ENCODE assay signal across 1 cellular context in genomic region chr6:150866147-150867073, GRCh38.
TF ChIP-seq lines count a peak whose summit lies in the region.

No MANE protein-coding gene starts in this region.

TF ChIP-seq in HEK293, 187 proteins besides CTCF, POLR2A, EP300 and RAD21 (continued from another document and continues in another):
- TF ChIP-seq ZBTB10 (tag by site-specific recombination; IDR thresholded peaks at IDR 0.05), result peak; percentile 43; the same call in 1 of the 2 replicates
- TF ChIP-seq ZNF660 (tag by site-specific recombination; IDR thresholded peaks at IDR 0.05), result peak; percentile 40; the same call in 1 of the 2 replicates
- TF ChIP-seq ZSCAN16 (tag by site-specific recombination; IDR thresholded peaks at IDR 0.05), result no peak
- no peak for TF ChIP-seq ZNF558 (tag by site-specific recombination; IDR thresholded peaks at IDR 0.05)
- peak; percentile 94 for TF ChIP-seq ZBTB20 (tag by site-specific recombination; IDR thresholded peaks at IDR 0.05)
- no peak for TF ChIP-seq ZNF548 (tag by site-specific recombination; IDR thresholded peaks at IDR 0.05)
- TF ChIP-seq KLF7 (tag by site-specific recombination; IDR thresholded peaks at IDR 0.05; ENCODE audit: borderline replicate concordance), result peak; percentile 91; the same call in 1 of the 2 replicates
- TF ChIP-seq YY1 (tag by site-specific recombination; IDR thresholded peaks at IDR 0.05), result peak; percentile 68
- peak; percentile 98 for TF ChIP-seq ZNF704 (tag by site-specific recombination; IDR thresholded peaks at IDR 0.05)
- no peak for TF ChIP-seq ZNF221 (tag by site-specific recombination; IDR thresholded peaks at IDR 0.05; ENCODE audit: borderline replicate concordance)
- peak; percentile 40; the same call in 1 of the 2 replicates for TF ChIP-seq WT1 (tag by site-specific recombination; IDR thresholded peaks at IDR 0.05)
- peak; percentile 45; the same call in 1 of the 2 replicates for TF ChIP-seq IKZF3 (tag by site-specific recombination; IDR thresholded peaks at IDR 0.05)
- peak; percentile 97 for TF ChIP-seq HIC1 (tag by site-specific recombination; IDR thresholded peaks at IDR 0.05)
- peak; percentile 64 for TF ChIP-seq REST (tag by site-specific recombination; IDR thresholded peaks at IDR 0.05)
- no peak for TF ChIP-seq ZNF701 (tag by site-specific recombination; IDR thresholded peaks at IDR 0.05)
- TF ChIP-seq SP2 (tag by site-specific recombination; IDR thresholded peaks at IDR 0.05), result peak; percentile 67
- 0 out of 2 replicates have a peak, but pooled peaks have one; percentile 23 for TF ChIP-seq GLIS1 (tag by site-specific recombination; IDR thresholded peaks at IDR 0.05)
- peak; percentile 90 for TF ChIP-seq ZFHX2 (tag by site-specific recombination; conservative IDR thresholded peaks at IDR 0.05)
- TF ChIP-seq ZNF24 (tag by site-specific recombination; IDR thresholded peaks at IDR 0.05), result 0 out of 2 replicates have a peak, but pooled peaks have one; percentile 30
- no peak for TF ChIP-seq ZNF121 (tag by site-specific recombination; IDR thresholded peaks at IDR 0.05)
- peak; percentile 49; the same call in 1 of the 2 replicates for TF ChIP-seq PRDM4 (tag by site-specific recombination; IDR thresholded peaks at IDR 0.05)
- TF ChIP-seq ZEB2 (tag by site-specific recombination; IDR thresholded peaks at IDR 0.05), result peak; percentile 91
- peak; percentile 50; the same call in 1 of the 2 replicates for TF ChIP-seq ZFP69B (tag by site-specific recombination; IDR thresholded peaks at IDR 0.05)
- TF ChIP-seq YY2 (tag by site-specific recombination; IDR thresholded peaks at IDR 0.05), result peak; percentile 58
- peak; percentile 56; the same call in 1 of the 2 replicates for TF ChIP-seq ZSCAN5A (tag by site-specific recombination; IDR thresholded peaks at IDR 0.05)
- 0 out of 2 replicates have a peak, but pooled peaks have one; percentile 38 for TF ChIP-seq ZXDB (tag by site-specific recombination; IDR thresholded peaks at IDR 0.05)
- peak; percentile 78; the same call in 1 of the 2 replicates for TF ChIP-seq ZNF366 (tag by site-specific recombination; conservative IDR thresholded peaks at IDR 0.05)
- peak; percentile 90 for TF ChIP-seq PBX3 (CRISPR knock-in tag; IDR thresholded peaks at IDR 0.05)
- 0 out of 2 replicates have a peak, but pooled peaks have one; percentile 29 for TF ChIP-seq ZNF610 (tag by site-specific recombination; IDR thresholded peaks at IDR 0.05; ENCODE audit: borderline replicate concordance)
- TF ChIP-seq ZSCAN18 (tag by site-specific recombination; IDR thresholded peaks at IDR 0.05), result no peak
- no peak for TF ChIP-seq ZNF37A (tag by site-specific recombination; IDR thresholded peaks at IDR 0.05)
- TF ChIP-seq KLF1 (tag by site-specific recombination; IDR thresholded peaks at IDR 0.05), result peak; percentile 95
- TF ChIP-seq ZFP41 (tag by site-specific recombination; IDR thresholded peaks at IDR 0.05; ENCODE audit: borderline replicate concordance), result no peak
- no peak for TF ChIP-seq ELK4 (IDR thresholded peaks at IDR 0.05; ENCODE audit: borderline replicate concordance, low read depth, low read length)
- no peak for TF ChIP-seq ZNF488 (tag by site-specific recombination; IDR thresholded peaks at IDR 0.05)
- TF ChIP-seq ZNF600 (tag by site-specific recombination; IDR thresholded peaks at IDR 0.05), result peak; percentile 15; the same call in 1 of the 2 replicates
- peak; percentile 81 for TF ChIP-seq SP7 (tag by site-specific recombination; IDR thresholded peaks at IDR 0.05)
